1 cellular context compared by ENCODE assay signal in genomic region chr6:111478064-111478476, GRCh38.
TF ChIP-seq lines count a peak whose summit lies in the region.

No MANE protein-coding gene starts in this region.

TF ChIP-seq in K562, 482 proteins besides CTCF, POLR2A, EP300 and RAD21:
- TF ChIP-seq ATF3 (IDR thresholded peaks at IDR 0.05), result peak; percentile 56
- TF ChIP-seq ATF3 (CRISPR knock-in tag; conservative IDR thresholded peaks at IDR 0.05), result no peak
- TF ChIP-seq FOSL1 (tag; conservative IDR thresholded peaks at IDR 0.05), result peak; percentile 41; the same call in 1 of the 2 replicates
- TF ChIP-seq CBX3 (IDR thresholded peaks at IDR 0.05; ENCODE audit: borderline replicate concordance in 1 of 2, low read length in 2 of 2), result no peak
- TF ChIP-seq C11orf30 (IDR thresholded peaks at IDR 0.05; ENCODE audit: low read depth), result peak; percentile 49
- peak; percentile 29; the same call in 1 of the 2 replicates for TF ChIP-seq MAFG (tag; conservative IDR thresholded peaks at IDR 0.05)
- 0 out of 2 replicates have a peak, but pooled peaks have one; percentile 16 for TF ChIP-seq MAFF (IDR thresholded peaks at IDR 0.05; ENCODE audit: low read length)
- TF ChIP-seq NFE2 (IDR thresholded peaks at IDR 0.05; ENCODE audit: low read depth), result 0 out of 2 replicates have a peak, but pooled peaks have one; percentile 40
- 0 out of 2 replicates have a peak, but pooled peaks have one; percentile 9 for TF ChIP-seq TEAD2 (tag; IDR thresholded peaks at IDR 0.05)
- peak; percentile 61 for TF ChIP-seq ZNF316 (IDR thresholded peaks at IDR 0.05)
- TF ChIP-seq TARDBP (IDR thresholded peaks at IDR 0.05), result no peak
- TF ChIP-seq NR1H2 (CRISPR knock-in tag; IDR thresholded peaks at IDR 0.05), result no peak
- TF ChIP-seq MED1 (CRISPR knock-in tag; IDR thresholded peaks at IDR 0.05; ENCODE audit: borderline replicate concordance), result no peak
- TF ChIP-seq CHD7 (IDR thresholded peaks at IDR 0.05; ENCODE audit: low read depth, low read length), result no peak
- TF ChIP-seq TCFL5 (CRISPR knock-in tag; conservative IDR thresholded peaks at IDR 0.05), result no peak
- no peak for TF ChIP-seq JUND (IDR thresholded peaks at IDR 0.05; ENCODE audit: borderline replicate concordance, low read depth, low read length)
- peak; percentile 20; the same call in 1 of the 3 replicates for TF ChIP-seq JUND (tag; IDR thresholded peaks at IDR 0.05; ENCODE audit: borderline replicate concordance, low read depth, low read length)
- no peak for TF ChIP-seq HNRNPUL1 (IDR thresholded peaks at IDR 0.05; ENCODE audit: low read length)
TF ChIP-seq in K562: peak in this region for 9.
